In genomic region chr7:74064696-74065095, GRCh38 we compare ENCODE assay signal across 19 cellular contexts. TPM values are rescaled to one million over a fixed set of nuclear protein-coding genes. Genes with fewer than 3 reads are reported as not detected.
DNase-seq lines count a peak whose midpoint lies in the region; ATAC-seq and TF ChIP-seq lines count a peak whose summit lies in the region.
"Had no signal": no experiment of that assay in that cellular context is flagged by ENCODE, and none has a peak within 500 bp of the region (broad histone marks: within the 10 kb centered on the region; RNA-seq: fewer than 3 reads in every experiment).

No MANE protein-coding gene starts in this region.

- DNase-seq in T-helper 17 cell = no peak
- no peak for DNase-seq in effector memory CD8-positive, alpha-beta T cell
- peak; percentile 68 for DNase-seq in osteoblast (ENCODE audit: insufficient read length, low spot score, missing footprints)
- no peak for DNase-seq in stimulated activated CD4-positive, alpha-beta T cell treated with anti-CD3 and anti-CD28 coated beads, Interleukin-12 subunit alpha, Interleukin-12 subunit beta, amount 100 ng/mL, for 4 hours
- DNase-seq: Calu3; CD8-positive, alpha-beta T cell; DMS 273 treated with DMSO at 0.1 percent for 48 hours; DND-41; EL; H9; IMR-90 had no signal

- no peaks in the 10 kb centered on the region for H3K27me3 ChIP-seq in osteoblast (ENCODE audit: insufficient read depth, low read length)
- H3K27me3 ChIP-seq: BLaER1 treated with 17β-estradiol and CSF1 and Interleukin-3, amounts not matched to agents 10 nM and 100 nM had no signal

- no peaks in the 10 kb centered on the region for H3K36me3 Mint-ChIP-seq in T-helper 17 cell (ENCODE audit: low read depth)
- peaks cover 7% of the 10 kb centered on the region for H3K36me3 Mint-ChIP-seq in effector memory CD8-positive, alpha-beta T cell (ENCODE audit: insufficient read depth)
- H3K36me3 Mint-ChIP-seq: CD8-positive, alpha-beta T cell had no signal

- no peak overlapping the region for H3K4me3 ChIP-seq in HEK293 (ENCODE audit: low read depth, low read length)
- no peak overlapping the region for H3K4me3 ChIP-seq in osteoblast (ENCODE audit: insufficient read depth, low read length)
- H3K4me3 ChIP-seq: BLaER1 treated with 17β-estradiol and CSF1 and Interleukin-3, amounts not matched to agents 10 nM and 100 nM; GM12878 had no signal

- ATAC-seq in T-helper 17 cell = no peak
- ATAC-seq in effector memory CD8-positive, alpha-beta T cell (replicated peaks) = no peak
- ATAC-seq in activated CD4-positive, CD25-positive, alpha-beta regulatory T cell treated with anti-CD3 and anti-CD28 coated beads, Interleukin-2, amount 50 U/mL, for 24 hours = no peak
- ATAC-seq in HG02884 (IDR thresholded peaks at IDR 0.05; ENCODE audit: unreplicated experiment) = no peak
- ATAC-seq: CD8-positive, alpha-beta T cell; GM12878 had no signal

- H2AFZ ChIP-seq in osteoblast (ENCODE audit: low read length) = no peak overlapping the region

- no peaks in the 10 kb centered on the region for H3K36me3 ChIP-seq in HEK293 (ENCODE audit: control insufficient read depth in 2 of 2, insufficient read depth in 1 of 2, low read length in 2 of 2)
- no peaks in the 10 kb centered on the region for H3K36me3 ChIP-seq in osteoblast (ENCODE audit: insufficient read depth, low read length)
- H3K36me3 ChIP-seq: BLaER1 treated with 17β-estradiol and CSF1 and Interleukin-3, amounts not matched to agents 10 nM and 100 nM had no signal

- H3K4me2 ChIP-seq in osteoblast (ENCODE audit: insufficient read depth, low read length) = no peak overlapping the region
- H3K4me2 ChIP-seq: BLaER1 treated with 17β-estradiol and CSF1 and Interleukin-3, amounts not matched to agents 10 nM and 100 nM had no signal

- CTCF ChIA-PET in HEK293 (lab: Yijun Ruan, JAX) = interaction anchor here (0.6 to 3.0 kb wide), 8 partner anchors 14 to 336 kb away, joined by 3 to 9 read pairs (median 3); no protein-coding TSS in a partner anchor

- no peak for TF ChIP-seq CTCF in HEK293 (tag by site-specific recombination; IDR thresholded peaks at IDR 0.05)
- TF ChIP-seq CTCF in osteoblast (IDR thresholded peaks at IDR 0.05; ENCODE audit: extremely low read depth, low read depth, low read length) = no peak

- no peaks in the 10 kb centered on the region for H4K20me1 ChIP-seq in osteoblast (ENCODE audit: insufficient read depth, low read length)

- H3K4me1 ChIP-seq in HEK293 (ENCODE audit: control insufficient read depth, insufficient read depth, low read length) (no peaks in the 10 kb centered on the region), osteoblast (ENCODE audit: insufficient read depth, low read length) (peaks cover 9% of the 10 kb centered on the region)

- H3K79me2 ChIP-seq in osteoblast (ENCODE audit: insufficient read depth, low read length) = no peaks in the 10 kb centered on the region

- H3K4me1 Mint-ChIP-seq in T-helper 17 cell = peaks cover 8% of the 10 kb centered on the region
- H3K4me1 Mint-ChIP-seq in effector memory CD8-positive, alpha-beta T cell (ENCODE audit: low read depth in 2 of 2) = peaks cover 6 to 8% of the 10 kb centered on the region in 2 donors

- no peaks in the 10 kb centered on the region for H3K9me3 Mint-ChIP-seq in effector memory CD8-positive, alpha-beta T cell
- H3K9me3 Mint-ChIP-seq: CD8-positive, alpha-beta T cell; H9 had no signal

- H3K4me3 Mint-ChIP-seq in T-helper 17 cell = no peak overlapping the region
- H3K4me3 Mint-ChIP-seq in effector memory CD8-positive, alpha-beta T cell = no peak overlapping the region
- H3K4me3 Mint-ChIP-seq: B cell; CD8-positive, alpha-beta T cell; H9 had no signal

- H3K27ac Mint-ChIP-seq in T-helper 17 cell = peak overlapping the region; percentile 81
- peak overlapping the region; percentile 72 to 100 for H3K27ac Mint-ChIP-seq in effector memory CD8-positive, alpha-beta T cell
- H3K27ac Mint-ChIP-seq: B cell; CD8-positive, alpha-beta T cell; H9 had no signal

- no peaks in the 10 kb centered on the region for H3K27me3 Mint-ChIP-seq in T-helper 17 cell
- no peaks in the 10 kb centered on the region for H3K27me3 Mint-ChIP-seq in effector memory CD8-positive, alpha-beta T cell
- H3K27me3 Mint-ChIP-seq: B cell had no signal

- POLR2A ChIA-PET in HEK293 (lab: Yijun Ruan, JAX) = no interaction called here

- H3K9me3 ChIP-seq in HEK293 (ENCODE audit: control insufficient read depth, insufficient read depth, low read depth, low read length) = no peaks in the 10 kb centered on the region
- H3K9me3 ChIP-seq in T-helper 17 cell (ENCODE audit: control insufficient read depth, low read length, poor library complexity, severe bottlenecking) = no peaks in the 10 kb centered on the region
- no peaks in the 10 kb centered on the region for H3K9me3 ChIP-seq in osteoblast (ENCODE audit: low read depth, low read length)
- H3K9me3 ChIP-seq: BLaER1 treated with 17β-estradiol and CSF1 and Interleukin-3, amounts not matched to agents 10 nM and 100 nM had no signal

- H3K27ac ChIP-seq in HEK293 (ENCODE audit: extremely low read depth, low read depth, low read length) (no peak overlapping the region), osteoblast (ENCODE audit: low read depth, low read length) (no peak overlapping the region)
- H3K27ac ChIP-seq: BLaER1 treated with 17β-estradiol and CSF1 and Interleukin-3, amounts not matched to agents 10 nM and 100 nM; HL-60 had no signal

TF ChIP-seq in HEK293, 187 proteins besides CTCF, POLR2A, EP300 and RAD21:
- no peak for TF ChIP-seq TSHZ1 (tag by site-specific recombination; IDR thresholded peaks at IDR 0.05; ENCODE audit: borderline replicate concordance)
- 0 out of 2 replicates have a peak, but pooled peaks have one; percentile 40 for TF ChIP-seq ZNF121 (tag by site-specific recombination; IDR thresholded peaks at IDR 0.05)

RNA-seq across cellular contexts. Expression of gene LIMK1, which starts 18.9 kb away (rescaled TPM):
- total RNA-seq in T-helper 17 cell (10 to 100 TPM; 11.7 to 13.2 TPM), osteoblast (46.7 and 48.9 TPM in 2 replicates)

RNA-seq across cellular contexts. Expression of gene ELN, which starts 36.7 kb away (rescaled TPM):
- total RNA-seq in T-helper 17 cell = not detected
- total RNA-seq in osteoblast = 69.1 and 113 TPM in 2 replicates
- total RNA-seq: B cell; CD8-positive, alpha-beta T cell; HT1080 had no signal

Comparison
In these comparisons a context has a peak if more than half of its experiments do, and no peak if none do; other contexts are left out.
1. RNA of gene ELN, which starts 36.7 kb away (total RNA-seq): 69.1 to 113 TPM in osteoblast; not detected in T-helper 17 cell; every median in the first group is over 10 times any median in the second.